In the genomic region with DNA sequence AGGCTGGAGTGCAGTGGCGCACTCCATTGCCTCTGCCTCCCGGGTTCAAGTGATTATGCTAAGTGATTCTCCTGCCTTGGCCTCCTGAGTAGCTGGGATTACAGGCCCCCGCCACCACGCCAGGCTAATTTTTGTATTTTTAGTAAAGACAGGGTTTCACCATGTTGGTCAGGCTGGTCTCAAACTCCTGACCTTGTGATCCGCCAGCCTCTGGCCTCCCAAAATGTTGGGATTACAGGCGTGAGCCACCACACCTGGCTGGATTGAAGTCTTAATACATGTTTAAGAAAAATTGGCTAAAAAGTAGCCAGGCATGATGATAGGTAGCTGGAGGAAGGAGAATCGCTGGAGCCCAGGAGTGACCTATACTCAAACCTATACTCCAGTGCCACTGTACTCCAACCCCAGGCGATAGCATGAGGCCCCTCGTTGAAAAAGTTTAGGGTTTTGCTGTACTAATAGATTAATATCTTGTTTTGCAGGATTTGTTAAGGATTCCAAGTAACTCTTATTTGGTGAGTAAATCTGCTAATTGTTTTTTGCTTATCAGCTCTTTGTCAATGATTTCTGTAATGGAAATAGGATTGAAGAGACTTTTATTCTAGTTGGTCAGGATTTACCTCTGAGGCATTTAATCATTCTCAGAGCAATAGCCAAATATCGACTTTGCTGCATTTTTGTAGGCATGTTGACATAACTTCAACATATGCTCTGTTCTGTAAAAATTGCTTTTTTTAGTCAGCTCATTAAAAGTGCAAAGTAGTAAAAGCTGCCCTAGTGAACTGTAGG, we compare ENCODE assay signal across 1 cellular context.
TF ChIP-seq lines count a peak whose summit lies in the region.

No MANE protein-coding gene starts in this region.

TF ChIP-seq in A549, 52 proteins besides CTCF, POLR2A, EP300 and RAD21 (continued from another document):
- TF ChIP-seq, protein P1, sequence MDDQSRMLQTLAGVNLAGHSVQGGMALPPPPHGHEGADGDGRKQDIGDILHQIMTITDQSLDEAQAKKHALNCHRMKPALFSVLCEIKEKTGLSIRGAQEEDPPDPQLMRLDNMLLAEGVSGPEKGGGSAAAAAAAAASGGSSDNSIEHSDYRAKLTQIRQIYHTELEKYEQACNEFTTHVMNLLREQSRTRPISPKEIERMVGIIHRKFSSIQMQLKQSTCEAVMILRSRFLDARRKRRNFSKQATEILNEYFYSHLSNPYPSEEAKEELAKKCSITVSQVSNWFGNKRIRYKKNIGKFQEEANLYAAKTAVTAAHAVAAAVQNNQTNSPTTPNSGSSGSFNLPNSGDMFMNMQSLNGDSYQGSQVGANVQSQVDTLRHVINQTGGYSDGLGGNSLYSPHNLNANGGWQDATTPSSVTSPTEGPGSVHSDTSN (IDR thresholded peaks at IDR 0.05), result no peak
- no peak for TF ChIP-seq SMC3 (IDR thresholded peaks at IDR 0.05)
- no peak for TF ChIP-seq CBX8 (IDR thresholded peaks at IDR 0.05)
- TF ChIP-seq PHF8 (IDR thresholded peaks at IDR 0.05; ENCODE audit: borderline replicate concordance, low read depth), result no peak
- TF ChIP-seq RARB (CRISPR knock-in tag; IDR thresholded peaks at IDR 0.05), result no peak
- no peak for TF ChIP-seq TP53 (CRISPR knock-in tag; IDR thresholded peaks at IDR 0.05)
- no peak for TF ChIP-seq HOXB13 (CRISPR knock-in tag; IDR thresholded peaks at IDR 0.05; ENCODE audit: low read depth)
